Comparison of ENCODE assay signal across 20 cellular contexts in genomic region chr1:31799895-31800676, GRCh38. TPM values are rescaled to one million over a fixed set of nuclear protein-coding genes. Genes with fewer than 3 reads are reported as not detected.
DNase-seq lines count a peak whose midpoint lies in the region; FAIRE-seq and TF ChIP-seq lines count a peak whose summit lies in the region.
"Had no signal": no experiment of that assay in that cellular context is flagged by ENCODE, and none has a peak within 500 bp of the region (broad histone marks: within the 10 kb centered on the region; RNA-seq: fewer than 3 reads in every experiment).

No MANE protein-coding gene starts in this region.

- H3K79me2 ChIP-seq in astrocyte (ENCODE audit: insufficient read depth, low read length) = peaks cover 36% of the 10 kb centered on the region
- H3K79me2 ChIP-seq: parathyroid adenoma had no signal

- DNase-seq in activated T-cell treated with anti-CD3 and anti-CD28 coated beads, Interleukin-2, amount 50 U/mL, for 24 hours = peak; percentile 19
- no peak for DNase-seq in activated T-cell treated with anti-CD3 and anti-CD28 coated beads, Interleukin-2, amount 50 U/mL, for 1 hour
- DNase-seq in astrocyte (ENCODE audit: low read depth) = no peak
- peak; percentile 74 for DNase-seq in mesenteric fat pad (ENCODE audit: low spot score)
- peak; percentile 67 to 70 for DNase-seq in vagina (ENCODE audit: extremely low spot score in 2 of 2)
- DNase-seq in DMS153 (lab: John Stamatoyannopoulos, UW) = no peak
- DNase-seq in stimulated activated CD4-positive, alpha-beta T cell treated with anti-CD3 and anti-CD28 coated beads, Interleukin-2, amount 100 ng/mL, for 48 hours = no peak
- no peak for DNase-seq in amniotic stem cell (lab: John Stamatoyannopoulos, UW)
- DNase-seq: activated CD8-positive, alpha-beta memory T cell treated with anti-CD3 and anti-CD28 coated beads, Interleukin-2, amount 50 U/mL, for 4 hours; activated naive CD4-positive, alpha-beta T cell; CD4-positive, alpha-beta memory T cell; DMS79 treated with DMSO at 0.1 percent for 48 hours; foreskin keratinocyte; NCI-H1436; NCI-H774; stimulated activated CD4-positive, alpha-beta T cell treated with anti-CD3 and anti-CD28 coated beads, Interleukin-4, amount 100 ng/mL, for 24 hours had no signal

- peaks cover 33% of the 10 kb centered on the region for H3K4me1 ChIP-seq in astrocyte (ENCODE audit: insufficient read depth, low read length)
- peaks cover 14% of the 10 kb centered on the region for H3K4me1 ChIP-seq in vagina
- H3K4me1 ChIP-seq: parathyroid adenoma had no signal

- no peaks in the 10 kb centered on the region for H3K36me3 Mint-ChIP-seq in activated T-cell treated with anti-CD3 and anti-CD28 coated beads, Interleukin-2, amount 50 U/mL, for 24 hours (ENCODE audit: low read depth)
- no peaks in the 10 kb centered on the region for H3K36me3 Mint-ChIP-seq in astrocyte (ENCODE audit: low read depth, unreplicated experiment)
- H3K36me3 Mint-ChIP-seq: CD4-positive, alpha-beta memory T cell had no signal

- peaks cover 25% of the 10 kb centered on the region for H4K20me1 ChIP-seq in astrocyte (ENCODE audit: insufficient read depth, low read length)

- H3K36me3 ChIP-seq in astrocyte (ENCODE audit: insufficient read depth, low read length) = no peaks in the 10 kb centered on the region
- no peaks in the 10 kb centered on the region for H3K36me3 ChIP-seq in vagina
- H3K36me3 ChIP-seq: left lung had no signal

- H3K27me3 ChIP-seq in astrocyte (ENCODE audit: insufficient read depth, low read length) (no peaks in the 10 kb centered on the region), vagina (no peaks in the 10 kb centered on the region)
- H3K27me3 ChIP-seq: foreskin keratinocyte had no signal

- H3K27ac Mint-ChIP-seq in activated T-cell treated with anti-CD3 and anti-CD28 coated beads, Interleukin-2, amount 50 U/mL, for 24 hours = no peak overlapping the region
- no peak overlapping the region for H3K27ac Mint-ChIP-seq in astrocyte (ENCODE audit: unreplicated experiment)
- H3K27ac Mint-ChIP-seq: CD4-positive, alpha-beta memory T cell had no signal

- FAIRE-seq in astrocyte (lab: Jason Lieb, UNC) = no peak

- no peak overlapping the region for H3K27ac ChIP-seq in astrocyte (ENCODE audit: low read depth, low read length)
- H3K27ac ChIP-seq in vagina = no peak overlapping the region
- H3K27ac ChIP-seq: foreskin keratinocyte, left lung, parathyroid adenoma, SK-N-MC had no signal

- H3K4me3 Mint-ChIP-seq in activated T-cell treated with anti-CD3 and anti-CD28 coated beads, Interleukin-2, amount 50 U/mL, for 24 hours = no peak overlapping the region
- no peak overlapping the region for H3K4me3 Mint-ChIP-seq in astrocyte (ENCODE audit: unreplicated experiment)
- H3K4me3 Mint-ChIP-seq: CD4-positive, alpha-beta memory T cell had no signal

- no peaks in the 10 kb centered on the region for H3K9me3 Mint-ChIP-seq in activated T-cell treated with anti-CD3 and anti-CD28 coated beads, Interleukin-2, amount 50 U/mL, for 24 hours
- H3K9me3 Mint-ChIP-seq in astrocyte (ENCODE audit: unreplicated experiment) = no peaks in the 10 kb centered on the region

- TF ChIP-seq POLR2A in vagina (IDR thresholded peaks at IDR 0.05) = no peak

- H3K9ac ChIP-seq in astrocyte (ENCODE audit: low read length) = no peak overlapping the region
- H3K9ac ChIP-seq: parathyroid adenoma had no signal

- peaks cover 16% of the 10 kb centered on the region for H3K4me1 Mint-ChIP-seq in activated T-cell treated with anti-CD3 and anti-CD28 coated beads, Interleukin-2, amount 50 U/mL, for 24 hours (ENCODE audit: low read depth)
- H3K4me1 Mint-ChIP-seq in astrocyte (ENCODE audit: low read depth, unreplicated experiment) = peaks cover 20% of the 10 kb centered on the region

- TF ChIP-seq CTCF in astrocyte (IDR thresholded peaks at IDR 0.05; ENCODE audit: insufficient read depth, low read depth, low read length) = no peak
- TF ChIP-seq CTCF in vagina (IDR thresholded peaks at IDR 0.05) = no peak

- no peak overlapping the region for H3K4me3 ChIP-seq in astrocyte (ENCODE audit: insufficient read depth, low read depth, low read length)
- H3K4me3 ChIP-seq in vagina = no peak overlapping the region
- H3K4me3 ChIP-seq: left lung, SK-N-MC had no signal

- no peak overlapping the region for H2AFZ ChIP-seq in astrocyte (ENCODE audit: low read depth, low read length)
- H2AFZ ChIP-seq: parathyroid adenoma had no signal

- peak overlapping the region; percentile 99 for H3K4me2 ChIP-seq in astrocyte (ENCODE audit: low read length)

- H3K27me3 Mint-ChIP-seq in activated T-cell treated with anti-CD3 and anti-CD28 coated beads, Interleukin-2, amount 50 U/mL, for 24 hours = no peaks in the 10 kb centered on the region
- no peaks in the 10 kb centered on the region for H3K27me3 Mint-ChIP-seq in astrocyte (ENCODE audit: low read depth, unreplicated experiment)

- H3K9me3 ChIP-seq in astrocyte (ENCODE audit: insufficient read depth, low read depth, low read length) (no peaks in the 10 kb centered on the region), vagina (no peaks in the 10 kb centered on the region)
- H3K9me3 ChIP-seq: left lung had no signal

- intact Hi-C loops in vagina (cut with DNase I) = no loop called here

RNA-seq across cellular contexts. Expression of gene SPOCD1, which starts 15.7 kb away (rescaled TPM):
- 27.8 and 28.0 TPM in 2 replicates for total RNA-seq in astrocyte
- 9.5 TPM for total RNA-seq in mesenteric fat pad
- 4.2 TPM for total RNA-seq in vagina
- total RNA-seq: skeletal muscle tissue had no signal

RNA-seq across cellular contexts. Expression of gene ADGRB2, which starts 35.9 kb away (rescaled TPM):
- total RNA-seq in astrocyte (25.1 and 25.8 TPM in 2 replicates), mesenteric fat pad (3.9 TPM), vagina (3.9 TPM)

Comparison
In these comparisons a context has a peak if more than half of its experiments do, and no peak if none do; other contexts are left out.
1. DNase-seq: peak in activated T-cell treated with anti-CD3 and anti-CD28 coated beads, Interleukin-2, amount 50 U/mL, for 24 hours (single experiment), mesenteric fat pad (single experiment) and vagina (2 of 2); none in activated T-cell treated with anti-CD3 and anti-CD28 coated beads, Interleukin-2, amount 50 U/mL, for 1 hour (single experiment), astrocyte (single experiment), DMS153 (single experiment), stimulated activated CD4-positive, alpha-beta T cell treated with anti-CD3 and anti-CD28 coated beads, Interleukin-2, amount 100 ng/mL, for 48 hours (0 of 2) and amniotic stem cell (single experiment).